Comparison of ENCODE assay signal across 36 cellular contexts in the genomic region with DNA sequence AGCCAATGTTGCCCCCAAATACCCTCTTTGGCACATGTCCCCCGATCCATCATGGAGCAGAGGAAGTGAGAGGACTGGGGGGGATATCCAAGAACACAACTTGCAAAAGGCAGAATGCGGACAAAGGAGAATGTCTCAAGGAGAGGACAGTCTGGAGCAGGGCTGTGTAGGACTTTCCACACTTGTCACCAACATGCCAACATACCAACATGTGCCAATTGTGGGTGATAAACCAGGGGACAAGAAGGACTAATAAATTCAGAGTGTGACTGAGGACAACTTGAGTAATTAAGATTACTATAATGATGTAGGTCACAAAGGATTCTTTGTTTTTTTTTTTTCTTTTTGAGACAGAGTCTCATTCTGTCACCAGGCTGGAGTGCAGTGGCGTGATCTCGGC. TPM values are rescaled to one million over a fixed set of nuclear protein-coding genes. Genes with fewer than 3 reads are reported as not detected.
"Had no signal": no experiment of that assay in that cellular context is flagged by ENCODE, and none has a peak within 500 bp of the region (broad histone marks: within the 10 kb centered on the region; RNA-seq: fewer than 3 reads in every experiment).

No MANE protein-coding gene starts in this region.

- H3K27ac ChIP-seq: ascending aorta, brain microvascular endothelial cell, coronary artery, epithelial cell of prostate, esophagus squamous epithelium, gastroesophageal sphincter had no signal

- H3K4me1 Mint-ChIP-seq: activated CD4-positive, alpha-beta T cell treated with anti-CD3 and anti-CD28 coated beads, Interleukin-2, amount 10 ng/mL, durations not matched to agents 7 days and 5 days; activated naive CD4-positive, alpha-beta T cell treated with anti-CD3 and anti-CD28 coated beads, Interleukin-2, amount 10 ng/mL, durations not matched to agents 7 days and 5 days; activated naive CD8-positive, alpha-beta T cell treated with anti-CD3 and anti-CD28 coated beads, Interleukin-2, amount 10 ng/mL, durations not matched to agents 7 days and 5 days; central memory CD8-positive, alpha-beta T cell had no signal

- FAIRE-seq: bronchial epithelial cell, endometrium, endothelial cell of umbilical vein had no signal

- H3K36me3 ChIP-seq: ascending aorta, brain microvascular endothelial cell, esophagus squamous epithelium, gastroesophageal sphincter had no signal

- H3K9me3 ChIP-seq: ascending aorta, esophagus squamous epithelium, gastroesophageal sphincter had no signal

- H3K27me3 Mint-ChIP-seq: activated T-cell treated with anti-CD3 and anti-CD28 coated beads, Interleukin-2, amount 50 U/mL, for 24 hours had no signal

- ATAC-seq: activated naive CD4-positive, alpha-beta T cell treated with anti-CD3 and anti-CD28 coated beads, Interleukin-2, amount 50 U/mL, for 72 hours; activated T-cell treated with anti-CD3 and anti-CD28 coated beads, Interleukin-2, amount 50 U/mL, for 72 hours; effector memory CD8-positive, alpha-beta T cell; gastroesophageal sphincter; T-helper 17 cell had no signal

- H3K4me3 ChIP-seq: ascending aorta, coronary artery, esophagus squamous epithelium, gastroesophageal sphincter had no signal

- H3K4me3 Mint-ChIP-seq: activated CD4-positive, alpha-beta memory T cell treated with anti-CD3 and anti-CD28 coated beads, Interleukin-2, amount 10 ng/mL, durations not matched to agents 7 days and 5 days; activated CD4-positive, alpha-beta T cell treated with anti-CD3 and anti-CD28 coated beads, Interleukin-2, amount 10 ng/mL, durations not matched to agents 7 days and 5 days; activated naive CD4-positive, alpha-beta T cell treated with anti-CD3 and anti-CD28 coated beads, Interleukin-2, amount 10 ng/mL, durations not matched to agents 7 days and 5 days; activated naive CD8-positive, alpha-beta T cell treated with anti-CD3 and anti-CD28 coated beads, Interleukin-2, amount 10 ng/mL, durations not matched to agents 7 days and 5 days; activated T-cell treated with anti-CD3 and anti-CD28 coated beads, Interleukin-2, amount 50 U/mL, for 24 hours; activated T-cell treated with anti-CD3 and anti-CD28 coated beads, Interleukin-2, amount 50 U/mL, for 72 hours; central memory CD8-positive, alpha-beta T cell; effector memory CD8-positive, alpha-beta T cell; T-helper 17 cell; T-helper 2 cell treated with Interferon-gamma antibody and Interleukin-4, amounts not matched to agents 5 μg/mL and 100 μg/mL, for 36 hours had no signal

- H3K9me3 Mint-ChIP-seq: activated CD4-positive, alpha-beta memory T cell treated with anti-CD3 and anti-CD28 coated beads, Interleukin-2, amount 10 ng/mL, durations not matched to agents 7 days and 5 days; activated CD4-positive, alpha-beta T cell treated with anti-CD3 and anti-CD28 coated beads, Interleukin-2, amount 10 ng/mL, durations not matched to agents 7 days and 5 days; activated naive CD4-positive, alpha-beta T cell treated with anti-CD3 and anti-CD28 coated beads, Interleukin-2, amount 10 ng/mL, durations not matched to agents 7 days and 5 days; activated naive CD4-positive, alpha-beta T cell treated with anti-CD3 and anti-CD28 coated beads, Interleukin-2, amount 50 U/mL, for 72 hours; activated naive CD8-positive, alpha-beta T cell treated with anti-CD3 and anti-CD28 coated beads, Interleukin-2, amount 10 ng/mL, durations not matched to agents 7 days and 5 days; activated T-cell treated with anti-CD3 and anti-CD28 coated beads, Interleukin-2, amount 50 U/mL, for 24 hours; activated T-cell treated with anti-CD3 and anti-CD28 coated beads, Interleukin-2, amount 50 U/mL, for 72 hours; central memory CD8-positive, alpha-beta T cell; effector memory CD8-positive, alpha-beta T cell; T-helper 2 cell treated with Interferon-gamma antibody and Interleukin-4, amounts not matched to agents 5 μg/mL and 100 μg/mL, for 36 hours had no signal

- H3K27ac Mint-ChIP-seq: activated CD4-positive, alpha-beta memory T cell treated with anti-CD3 and anti-CD28 coated beads, Interleukin-2, amount 10 ng/mL, durations not matched to agents 7 days and 5 days; activated CD4-positive, alpha-beta T cell treated with anti-CD3 and anti-CD28 coated beads, Interleukin-2, amount 10 ng/mL, durations not matched to agents 7 days and 5 days; activated naive CD4-positive, alpha-beta T cell treated with anti-CD3 and anti-CD28 coated beads, Interleukin-2, amount 10 ng/mL, durations not matched to agents 7 days and 5 days; activated naive CD4-positive, alpha-beta T cell treated with anti-CD3 and anti-CD28 coated beads, Interleukin-2, amount 50 U/mL, for 72 hours; activated naive CD8-positive, alpha-beta T cell treated with anti-CD3 and anti-CD28 coated beads, Interleukin-2, amount 10 ng/mL, durations not matched to agents 7 days and 5 days; activated T-cell treated with anti-CD3 and anti-CD28 coated beads, Interleukin-2, amount 50 U/mL, for 24 hours; activated T-cell treated with anti-CD3 and anti-CD28 coated beads, Interleukin-2, amount 50 U/mL, for 72 hours; effector memory CD8-positive, alpha-beta T cell; T-helper 17 cell; T-helper 2 cell treated with Interferon-gamma antibody and Interleukin-4, amounts not matched to agents 5 μg/mL and 100 μg/mL, for 36 hours had no signal

- H3K36me3 Mint-ChIP-seq: activated naive CD4-positive, alpha-beta T cell treated with anti-CD3 and anti-CD28 coated beads, Interleukin-2, amount 10 ng/mL, durations not matched to agents 7 days and 5 days; activated naive CD4-positive, alpha-beta T cell treated with anti-CD3 and anti-CD28 coated beads, Interleukin-2, amount 50 U/mL, for 72 hours; activated naive CD8-positive, alpha-beta T cell treated with anti-CD3 and anti-CD28 coated beads, Interleukin-2, amount 10 ng/mL, durations not matched to agents 7 days and 5 days had no signal

- H3K4me1 ChIP-seq: ascending aorta, esophagus squamous epithelium, gastroesophageal sphincter had no signal

- DNase-seq: activated CD4-positive, alpha-beta memory T cell treated with anti-CD3 and anti-CD28 coated beads, Interleukin-2, amount 10 ng/mL, durations not matched to agents 7 days and 5 days; activated CD4-positive, alpha-beta T cell treated with anti-CD3 and anti-CD28 coated beads for 1 hour; activated CD4-positive, alpha-beta T cell treated with anti-CD3 and anti-CD28 coated beads for 4 hours; activated CD4-positive, alpha-beta T cell treated with anti-CD3 and anti-CD28 coated beads, Interleukin-2, amount 10 ng/mL, durations not matched to agents 7 days and 5 days; activated CD4-positive, alpha-beta T cell treated with anti-CD3 and anti-CD28 coated beads, Interleukin-2, amount 50 U/mL, for 4 hours; activated CD4-positive, CD25-positive, alpha-beta regulatory T cell; activated CD8-positive, alpha-beta memory T cell treated with anti-CD3 and anti-CD28 coated beads, Interleukin-2, amount 50 U/mL, for 48 hours; activated gamma-delta T cell; activated naive CD4-positive, alpha-beta T cell; activated naive CD4-positive, alpha-beta T cell treated with anti-CD3 and anti-CD28 coated beads, Interleukin-2, amount 10 ng/mL, durations not matched to agents 7 days and 5 days; activated naive CD8-positive, alpha-beta T cell treated with anti-CD3 and anti-CD28 coated beads, Interleukin-2, amount 10 ng/mL, durations not matched to agents 7 days and 5 days; activated T-cell treated with anti-CD3 and anti-CD28 coated beads for 4 hours; activated T-cell treated with anti-CD3 and anti-CD28 coated beads, Interleukin-2, amount 50 U/mL, for 24 hours; activated T-cell treated with anti-CD3 and anti-CD28 coated beads, Interleukin-2, amount 50 U/mL, for 72 hours; brain microvascular endothelial cell; dermis blood vessel endothelial cell; effector CD4-positive, alpha-beta T cell; effector memory CD8-positive, alpha-beta T cell; esophagus squamous epithelium; foreskin melanocyte; T-helper 1 cell; T-helper 17 cell; T1000 had no signal

- H3K27me3 ChIP-seq: ascending aorta, brain microvascular endothelial cell, esophagus squamous epithelium had no signal

RNA-seq across cellular contexts. Expression of a gene that starts 8.8 kb away (rescaled TPM):
- total RNA-seq: activated CD4-positive, alpha-beta memory T cell treated with anti-CD3 and anti-CD28 coated beads, Interleukin-2, amount 10 ng/mL, durations not matched to agents 7 days and 5 days; activated CD4-positive, alpha-beta T cell treated with anti-CD3 and anti-CD28 coated beads, Interleukin-2, amount 10 ng/mL, durations not matched to agents 7 days and 5 days; activated naive CD8-positive, alpha-beta T cell treated with anti-CD3 and anti-CD28 coated beads, Interleukin-2, amount 10 ng/mL, durations not matched to agents 7 days and 5 days; ascending aorta; bronchial epithelial cell; endothelial cell of umbilical vein; fibroblast of lung; fibroblast of villous mesenchyme; gastroesophageal sphincter; glomerular endothelial cell had no signal
- polyA plus RNA-seq: fibroblast of lung had no signal
